Comparison of ENCODE assay signal across 8 cellular contexts in genomic region chr17:34979650-34980352, GRCh38. TPM values are rescaled to one million over a fixed set of nuclear protein-coding genes. Genes with fewer than 3 reads are reported as not detected.
DNase-seq lines count a peak whose midpoint lies in the region; ATAC-seq and TF ChIP-seq lines count a peak whose summit lies in the region.

No MANE protein-coding gene starts in this region.

- no peak for DNase-seq in activated T-cell treated with anti-CD3 and anti-CD28 coated beads, Interleukin-2, amount 50 U/mL, for 72 hours
- no peak for DNase-seq in activated T-cell treated with anti-CD3 and anti-CD28 coated beads, Interleukin-2, amount 50 U/mL, for 48 hours
- DNase-seq in activated CD8-positive, alpha-beta T cell treated with anti-CD3 and anti-CD28 coated beads for 36 hours: no peak
- DNase-seq in substantia nigra (lab: John Stamatoyannopoulos, UW): no peak
- DNase-seq in NCI-H2081 treated with DMSO at 0.1 percent for 48 hours (lab: John Stamatoyannopoulos, UW): no peak
- DNase-seq in NCI-H2107 treated with DMSO at 0.1 percent for 48 hours (lab: John Stamatoyannopoulos, UW; ENCODE audit: unreplicated experiment): no peak
- DNase-seq in globus pallidus (ENCODE audit: low spot score): no peak

- peak overlapping the region; percentile 95 for H3K27ac Mint-ChIP-seq in activated T-cell treated with anti-CD3 and anti-CD28 coated beads, Interleukin-2, amount 50 U/mL, for 72 hours
- peak overlapping the region; percentile 97 for H3K27ac Mint-ChIP-seq in activated CD8-positive, alpha-beta T cell treated with anti-CD3 and anti-CD28 coated beads for 36 hours

- POLR2A ChIA-PET in activated CD8-positive, alpha-beta T cell treated with anti-CD3 and anti-CD28 coated beads for 36 hours (lab: Charles Lee): interaction anchor here (0.6 to 6.3 kb wide), 13 partner anchors 9 to 383 kb away, joined by 3 to 51 read pairs (median 6); partner anchors contain the start of genes CCT6B, RAD51D, RFFL and ZNF830

- peak overlapping the region; percentile 28 for H3K27ac ChIP-seq in iPS-18a (ENCODE audit: low read length)
- peak overlapping the region; percentile 70 for H3K27ac ChIP-seq in substantia nigra (ENCODE audit: low read depth, low read length, poor library complexity, severe bottlenecking)

- H3K36me3 Mint-ChIP-seq in activated T-cell treated with anti-CD3 and anti-CD28 coated beads, Interleukin-2, amount 50 U/mL, for 72 hours (ENCODE audit: insufficient read depth in 2 of 2): peaks cover 0 to 2% of the 10 kb centered on the region in 2 donors
- H3K36me3 Mint-ChIP-seq in activated CD8-positive, alpha-beta T cell treated with anti-CD3 and anti-CD28 coated beads for 36 hours (ENCODE audit: low read depth): peaks cover 17% of the 10 kb centered on the region

- H3K9ac ChIP-seq in iPS-18a (ENCODE audit: low read length): peak overlapping the region; percentile 98

- no peaks in the 10 kb centered on the region for H3K27me3 Mint-ChIP-seq in activated T-cell treated with anti-CD3 and anti-CD28 coated beads, Interleukin-2, amount 50 U/mL, for 72 hours (ENCODE audit: low read depth)
- H3K27me3 Mint-ChIP-seq in activated CD8-positive, alpha-beta T cell treated with anti-CD3 and anti-CD28 coated beads for 36 hours: no peaks in the 10 kb centered on the region

- CTCF ChIA-PET in activated CD8-positive, alpha-beta T cell treated with anti-CD3 and anti-CD28 coated beads for 36 hours (lab: Charles Lee): interaction anchor here (0.6 to 3.9 kb wide), 4 partner anchors 15 to 559 kb away, joined by 3 to 28 read pairs (median 3); partner anchors contain the start of gene RAD51D

- TF ChIP-seq CTCF in activated CD8-positive, alpha-beta T cell treated with anti-CD3 and anti-CD28 coated beads for 36 hours (IDR thresholded peaks at IDR 0.05): no peak

- H3K36me3 ChIP-seq in iPS-18a (ENCODE audit: control insufficient read depth, low read depth, low read length): peaks cover 17% of the 10 kb centered on the region

- H3K4me1 ChIP-seq in iPS-18a (ENCODE audit: control insufficient read depth, low read depth, low read length): peaks cover 14% of the 10 kb centered on the region

- no peaks in the 10 kb centered on the region for H3K9me3 Mint-ChIP-seq in activated T-cell treated with anti-CD3 and anti-CD28 coated beads, Interleukin-2, amount 50 U/mL, for 72 hours
- H3K9me3 Mint-ChIP-seq in activated CD8-positive, alpha-beta T cell treated with anti-CD3 and anti-CD28 coated beads for 36 hours: no peaks in the 10 kb centered on the region

- H3K4me3 Mint-ChIP-seq in activated T-cell treated with anti-CD3 and anti-CD28 coated beads, Interleukin-2, amount 50 U/mL, for 72 hours: peak overlapping the region; percentile 95 to 96
- H3K4me3 Mint-ChIP-seq in activated CD8-positive, alpha-beta T cell treated with anti-CD3 and anti-CD28 coated beads for 36 hours: peak overlapping the region; percentile 94

- peaks cover 58% of the 10 kb centered on the region for H3K4me1 Mint-ChIP-seq in activated T-cell treated with anti-CD3 and anti-CD28 coated beads, Interleukin-2, amount 50 U/mL, for 72 hours (ENCODE audit: low read depth)
- H3K4me1 Mint-ChIP-seq in activated CD8-positive, alpha-beta T cell treated with anti-CD3 and anti-CD28 coated beads for 36 hours (ENCODE audit: low read depth): peaks cover 44% of the 10 kb centered on the region

- no peak for ATAC-seq in activated T-cell treated with anti-CD3 and anti-CD28 coated beads, Interleukin-2, amount 50 U/mL, for 72 hours (replicated peaks in 1 of 2)
- ATAC-seq in activated CD8-positive, alpha-beta T cell treated with anti-CD3 and anti-CD28 coated beads for 36 hours: no peak

- no peaks in the 10 kb centered on the region for H3K9me3 ChIP-seq in iPS-18a (ENCODE audit: control insufficient read depth, low read depth, low read length)

- H3K4me3 ChIP-seq in iPS-18a (ENCODE audit: low read length): peak overlapping the region; percentile 96

- no peaks in the 10 kb centered on the region for H3K27me3 ChIP-seq in iPS-18a (ENCODE audit: control insufficient read depth, insufficient read depth, low read length)

- intact Hi-C loops in activated CD8-positive, alpha-beta T cell treated with anti-CD3 and anti-CD28 coated beads for 36 hours (cut with micrococcal nuclease): loop anchor here (5.0 kb wide), 2 partner anchors 82 to 108 kb away; partner anchors contain the start of gene RFFL

RNA-seq across cellular contexts. Expression of gene LIG3, which starts 0.5 kb away (rescaled TPM):
- total RNA-seq in activated T-cell treated with anti-CD3 and anti-CD28 coated beads, Interleukin-2, amount 50 U/mL, for 72 hours: 10 to 100 TPM; 39.1 to 44.0 TPM
- total RNA-seq in activated CD8-positive, alpha-beta T cell treated with anti-CD3 and anti-CD28 coated beads for 36 hours: 10 to 100 TPM; 44.1 to 50.4 TPM

RNA-seq across cellular contexts. Expression of gene ZNF830, which starts 18.5 kb away (rescaled TPM):
- total RNA-seq in activated T-cell treated with anti-CD3 and anti-CD28 coated beads, Interleukin-2, amount 50 U/mL, for 72 hours: 10 to 100 TPM; 27.7 to 28.0 TPM
- 10 to 100 TPM; 18.8 to 22.5 TPM for total RNA-seq in activated CD8-positive, alpha-beta T cell treated with anti-CD3 and anti-CD28 coated beads for 36 hours

RNA-seq across cellular contexts. Expression of gene CCT6B, which starts 18.5 kb away (rescaled TPM):
- total RNA-seq in activated T-cell treated with anti-CD3 and anti-CD28 coated beads, Interleukin-2, amount 50 U/mL, for 72 hours: 1 to 10 TPM; 2.8 to 3.4 TPM
- 1 to 10 TPM; 1.4 to 1.8 TPM for total RNA-seq in activated CD8-positive, alpha-beta T cell treated with anti-CD3 and anti-CD28 coated beads for 36 hours
